8 cellular contexts compared by ENCODE assay signal in genomic region chr1:8879348-8880067, GRCh38. TPM values are rescaled to one million over a fixed set of nuclear protein-coding genes. Genes with fewer than 3 reads are reported as not detected.
DNase-seq lines count a peak whose midpoint lies in the region; ATAC-seq, FAIRE-seq and TF ChIP-seq lines count a peak whose summit lies in the region.

No MANE protein-coding gene starts in this region.

- 30% methylated on average over 15 of the region's 15 CpGs for WGBS in esophagus muscularis mucosa
- WGBS in pancreas, 2 donors, result 23 to 24% methylated on average over 15 of the region's 15 CpGs

- H3K4me3 ChIP-seq in esophagus muscularis mucosa (peak overlapping the region; percentile 67 to 100 (median 80)), pancreas (peak overlapping the region; percentile 83 to 96 (median 89))

- FAIRE-seq in pancreas (lab: Jason Lieb, UNC) (no peak), HTR-8/SVneo (lab: Jason Lieb, UNC) (no peak), urothelium cell line (lab: Jason Lieb, UNC) (no peak)

- peak overlapping the region; percentile 92 to 99 (median 96) for H3K27ac ChIP-seq in esophagus muscularis mucosa (replicated peaks in 1 of 4)
- H3K27ac ChIP-seq in pancreas, result peak overlapping the region; percentile 95 to 99 (median 99)

- H3K4me1 ChIP-seq in esophagus muscularis mucosa (peaks cover 40 to 53% (median 50%) of the 10 kb centered on the region in 4 donors), pancreas (peaks cover 12 to 42% (median 18%) of the 10 kb centered on the region in 3 donors)

- TF ChIP-seq CTCF in esophagus muscularis mucosa (IDR thresholded peaks at IDR 0.05), result peak in 1 of 3 experiments; percentile 30
- no peak for TF ChIP-seq CTCF in pancreas (IDR thresholded peaks at IDR 0.05)

- no peak for ATAC-seq in pancreas
- no peak for ATAC-seq in HG03457 (IDR thresholded peaks at IDR 0.05; ENCODE audit: unreplicated experiment)

- H3K36me3 ChIP-seq in esophagus muscularis mucosa (peaks cover 0 to 11% (median 4%) of the 10 kb centered on the region in 4 donors), pancreas (no peaks in the 10 kb centered on the region)

- no peak for TF ChIP-seq EP300 in esophagus muscularis mucosa (IDR thresholded peaks at IDR 0.05)

- H3K9me3 ChIP-seq in esophagus muscularis mucosa, result no peaks in the 10 kb centered on the region
- no peaks in the 10 kb centered on the region for H3K9me3 ChIP-seq in pancreas

- intact Hi-C loops in esophagus muscularis mucosa (cut with DNase I) (no loop called here), pancreas (cut with DNase I) (no loop called here)

- H3K27me3 ChIP-seq in esophagus muscularis mucosa, result no peaks in the 10 kb centered on the region
- no peaks in the 10 kb centered on the region for H3K27me3 ChIP-seq in pancreas

- peak; percentile 98 for DNase-seq in NCI-H510A treated with DMSO at 0.1 percent for 48 hours (lab: John Stamatoyannopoulos, UW)
- DNase-seq in NCI-H510A (lab: John Stamatoyannopoulos, UW), result no peak
- DNase-seq in T follicular helper cell (ENCODE audit: low read depth), result peak; percentile 41
- no peak for DNase-seq in esophagus muscularis mucosa (ENCODE audit: extremely low spot score)
- DNase-seq in pancreas, result no peak
- DNase-seq in HTR-8/SVneo (ENCODE audit: insufficient read length, low spot score), result no peak
- DNase-seq in urothelium cell line (ENCODE audit: low spot score), result no peak

- no peak for TF ChIP-seq POLR2A in esophagus muscularis mucosa (IDR thresholded peaks at IDR 0.05; ENCODE audit: low read depth)

RNA-seq across cellular contexts. Expression of gene ENO1, which starts 1.0 kb away (rescaled TPM):
- total RNA-seq in esophagus muscularis mucosa, result 100 to 1,000 TPM; 595 to 895 (median 621) TPM
- total RNA-seq in pancreas, result 100 to 1,000 TPM in 4 of 6 donors, 10 to 100 TPM in 2; 69.9 to 299 (median 166) TPM
- 100 to 1,000 TPM in 1 of 2 donors, 10 to 100 TPM in 1; 99.2 to 180 TPM for polyA plus RNA-seq in pancreas

Comparison
In these comparisons a context has a peak if more than half of its experiments do, and no peak if none do; other contexts are left out.
1. DNase-seq: peak in NCI-H510A treated with DMSO at 0.1 percent for 48 hours (single experiment) and T follicular helper cell (single experiment); none in NCI-H510A (single experiment), esophagus muscularis mucosa (single experiment), pancreas (0 of 6), HTR-8/SVneo (single experiment) and urothelium cell line (single experiment).